10 cellular contexts compared by ENCODE assay signal in the genomic region with DNA sequence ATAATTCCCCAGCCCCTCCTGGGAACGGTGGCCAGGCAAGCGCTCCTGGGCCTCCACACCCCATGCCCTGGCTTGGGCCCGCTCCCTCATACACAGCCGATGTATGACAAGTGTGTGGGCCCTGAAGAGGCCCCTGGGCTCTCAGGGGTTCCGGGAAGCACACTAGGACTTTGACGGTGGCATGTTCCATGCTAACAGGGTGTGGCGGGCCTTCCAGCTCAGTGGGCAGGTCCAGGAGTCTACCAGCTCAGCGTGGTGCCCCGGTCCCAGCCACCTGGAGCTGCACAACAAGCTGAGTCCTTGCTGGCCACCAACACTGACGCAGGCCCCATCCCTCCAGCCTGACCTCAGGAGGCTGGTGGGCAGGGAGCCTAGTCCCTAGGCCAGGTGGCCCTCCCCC. TPM values are rescaled to one million over a fixed set of nuclear protein-coding genes. Genes with fewer than 3 reads are reported as not detected.
"Had no signal": no experiment of that assay in that cellular context is flagged by ENCODE, and none has a peak within 500 bp of the region (broad histone marks: within the 10 kb centered on the region; RNA-seq: fewer than 3 reads in every experiment).

No MANE protein-coding gene starts in this region.

- H3K9me3 ChIP-seq: HAP-1 had no signal

- H3K27ac ChIP-seq: GM23248 had no signal

- H3K9ac ChIP-seq: GM23248 had no signal

- ATAC-seq: GM23338, HCT116 had no signal

- H3K36me3 ChIP-seq: HAP-1 had no signal

- DNase-seq: GM23248, GOT3, H7, H9, HCEC 1CT, HFFc6 had no signal

- H3K4me1 ChIP-seq: HAP-1 had no signal

- H3K4me3 ChIP-seq: GM23248, GM23338, HAP-1 had no signal

- H2AFZ ChIP-seq: GM23248, GM23338 had no signal

RNA-seq across cellular contexts. Expression of a gene that starts 24.4 kb away (rescaled TPM):
- total RNA-seq: GM23248, HFFc6 had no signal
- polyA plus RNA-seq: GM23248, GM23338, H1 had no signal
